In the genomic region with DNA sequence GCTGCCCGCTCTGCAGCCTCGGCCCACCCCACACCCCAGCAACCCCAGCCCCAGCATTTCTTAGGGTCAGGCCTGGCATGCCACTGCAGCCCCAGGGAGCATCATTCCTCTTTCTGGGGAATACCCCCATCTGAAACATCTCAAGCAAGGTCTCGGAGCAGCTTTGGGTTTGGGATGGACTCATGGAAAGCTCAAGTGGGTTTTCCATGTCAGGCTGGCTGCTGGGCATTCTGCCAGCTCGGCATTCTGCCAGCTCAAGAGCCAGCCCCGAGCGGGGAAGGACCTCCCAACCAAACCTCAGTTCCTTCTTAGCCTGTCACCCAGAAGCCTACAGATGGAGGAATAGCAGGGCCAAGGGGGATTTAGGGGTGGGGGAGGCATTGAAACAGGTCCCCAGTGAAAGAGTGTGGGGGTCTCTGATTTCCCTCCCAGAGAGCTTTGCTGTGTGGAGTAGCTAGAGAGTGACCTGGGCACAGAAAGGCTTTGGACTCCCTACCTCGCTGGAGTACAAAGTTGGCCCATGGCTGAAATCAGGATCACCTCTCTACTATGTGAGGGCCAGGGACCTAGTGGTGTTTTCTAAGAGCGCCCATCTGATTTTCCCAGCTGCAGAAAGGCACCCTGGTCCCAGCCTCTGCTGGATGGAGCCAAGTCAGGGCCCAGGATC, we compare ENCODE assay signal across 1 cellular context.
TF ChIP-seq lines count a peak whose summit lies in the region.

No MANE protein-coding gene starts in this region.

TF ChIP-seq in GM23338, 12 proteins besides CTCF, POLR2A, EP300 and RAD21:
- TF ChIP-seq, protein P1, sequence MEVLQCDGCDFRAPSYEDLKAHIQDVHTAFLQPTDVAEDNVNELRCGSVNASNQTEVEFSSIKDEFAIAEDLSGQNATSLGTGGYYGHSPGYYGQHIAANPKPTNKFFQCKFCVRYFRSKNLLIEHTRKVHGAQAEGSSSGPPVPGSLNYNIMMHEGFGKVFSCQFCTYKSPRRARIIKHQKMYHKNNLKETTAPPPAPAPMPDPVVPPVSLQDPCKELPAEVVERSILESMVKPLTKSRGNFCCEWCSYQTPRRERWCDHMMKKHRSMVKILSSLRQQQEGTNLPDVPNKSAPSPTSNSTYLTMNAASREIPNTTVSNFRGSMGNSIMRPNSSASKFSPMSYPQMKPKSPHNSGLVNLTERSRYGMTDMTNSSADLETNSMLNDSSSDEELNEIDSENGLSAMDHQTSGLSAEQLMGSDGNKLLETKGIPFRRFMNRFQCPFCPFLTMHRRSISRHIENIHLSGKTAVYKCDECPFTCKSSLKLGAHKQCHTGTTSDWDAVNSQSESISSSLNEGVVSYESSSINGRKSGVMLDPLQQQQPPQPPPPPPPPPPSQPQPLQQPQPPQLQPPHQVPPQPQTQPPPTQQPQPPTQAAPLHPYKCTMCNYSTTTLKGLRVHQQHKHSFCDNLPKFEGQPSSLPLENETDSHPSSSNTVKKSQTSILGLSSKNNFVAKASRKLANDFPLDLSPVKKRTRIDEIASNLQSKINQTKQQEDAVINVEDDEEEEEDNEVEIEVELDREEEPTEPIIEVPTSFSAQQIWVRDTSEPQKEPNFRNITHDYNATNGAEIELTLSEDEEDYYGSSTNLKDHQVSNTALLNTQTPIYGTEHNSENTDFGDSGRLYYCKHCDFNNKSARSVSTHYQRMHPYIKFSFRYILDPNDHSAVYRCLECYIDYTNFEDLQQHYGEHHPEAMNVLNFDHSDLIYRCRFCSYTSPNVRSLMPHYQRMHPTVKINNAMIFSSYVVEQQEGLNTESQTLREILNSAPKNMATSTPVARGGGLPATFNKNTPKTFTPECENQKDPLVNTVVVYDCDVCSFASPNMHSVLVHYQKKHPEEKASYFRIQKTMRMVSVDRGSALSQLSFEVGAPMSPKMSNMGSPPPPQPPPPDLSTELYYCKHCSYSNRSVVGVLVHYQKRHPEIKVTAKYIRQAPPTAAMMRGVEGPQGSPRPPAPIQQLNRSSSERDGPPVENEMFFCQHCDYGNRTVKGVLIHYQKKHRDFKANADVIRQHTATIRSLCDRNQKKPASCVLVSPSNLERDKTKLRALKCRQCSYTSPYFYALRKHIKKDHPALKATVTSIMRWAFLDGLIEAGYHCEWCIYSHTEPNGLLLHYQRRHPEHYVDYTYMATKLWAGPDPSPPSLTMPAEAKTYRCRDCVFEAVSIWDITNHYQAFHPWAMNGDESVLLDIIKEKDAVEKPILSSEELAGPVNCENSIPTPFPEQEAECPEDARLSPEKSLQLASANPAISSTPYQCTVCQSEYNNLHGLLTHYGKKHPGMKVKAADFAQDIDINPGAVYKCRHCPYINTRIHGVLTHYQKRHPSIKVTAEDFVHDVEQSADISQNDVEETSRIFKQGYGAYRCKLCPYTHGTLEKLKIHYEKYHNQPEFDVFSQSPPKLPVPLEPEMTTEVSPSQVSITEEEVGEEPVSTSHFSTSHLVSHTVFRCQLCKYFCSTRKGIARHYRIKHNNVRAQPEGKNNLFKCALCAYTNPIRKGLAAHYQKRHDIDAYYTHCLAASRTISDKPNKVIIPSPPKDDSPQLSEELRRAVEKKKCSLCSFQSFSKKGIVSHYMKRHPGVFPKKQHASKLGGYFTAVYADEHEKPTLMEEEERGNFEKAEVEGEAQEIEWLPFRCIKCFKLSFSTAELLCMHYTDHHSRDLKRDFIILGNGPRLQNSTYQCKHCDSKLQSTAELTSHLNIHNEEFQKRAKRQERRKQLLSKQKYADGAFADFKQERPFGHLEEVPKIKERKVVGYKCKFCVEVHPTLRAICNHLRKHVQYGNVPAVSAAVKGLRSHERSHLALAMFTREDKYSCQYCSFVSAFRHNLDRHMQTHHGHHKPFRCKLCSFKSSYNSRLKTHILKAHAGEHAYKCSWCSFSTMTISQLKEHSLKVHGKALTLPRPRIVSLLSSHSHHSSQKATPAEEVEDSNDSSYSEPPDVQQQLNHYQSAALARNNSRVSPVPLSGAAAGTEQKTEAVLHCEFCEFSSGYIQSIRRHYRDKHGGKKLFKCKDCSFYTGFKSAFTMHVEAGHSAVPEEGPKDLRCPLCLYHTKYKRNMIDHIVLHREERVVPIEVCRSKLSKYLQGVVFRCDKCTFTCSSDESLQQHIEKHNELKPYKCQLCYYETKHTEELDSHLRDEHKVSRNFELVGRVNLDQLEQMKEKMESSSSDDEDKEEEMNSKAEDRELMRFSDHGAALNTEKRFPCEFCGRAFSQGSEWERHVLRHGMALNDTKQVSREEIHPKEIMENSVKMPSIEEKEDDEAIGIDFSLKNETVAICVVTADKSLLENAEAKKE (CRISPR knock-in tag; IDR thresholded peaks at IDR 0.05): no peak
- TF ChIP-seq ZNF331 (CRISPR knock-in tag; IDR thresholded peaks at IDR 0.05; ENCODE audit: low read depth): no peak
